Comparison of ENCODE assay signal across 11 cellular contexts in the genomic region with DNA sequence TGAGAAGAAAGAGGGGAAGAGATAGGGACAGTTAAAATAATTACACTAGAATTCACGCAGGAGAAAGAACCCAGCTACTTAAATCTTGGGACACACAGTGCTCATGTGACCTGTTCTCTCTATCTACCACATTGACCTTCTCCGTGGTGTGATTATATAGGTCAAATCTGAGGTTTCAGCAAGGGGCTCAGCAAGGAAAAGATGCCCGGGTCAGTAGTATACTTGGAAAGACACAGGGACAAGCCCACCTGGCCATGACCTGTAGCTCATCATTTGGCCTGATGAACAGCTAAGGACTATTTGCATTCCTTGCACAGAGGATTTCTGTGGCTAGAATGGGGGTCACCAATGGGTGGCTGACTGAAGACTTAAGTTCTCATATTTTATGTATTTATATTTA.
DNase-seq lines count a peak whose midpoint lies in the region; ATAC-seq and TF ChIP-seq lines count a peak whose summit lies in the region.
"Had no signal": no experiment of that assay in that cellular context is flagged by ENCODE, and none has a peak within 500 bp of the region (broad histone marks: within the 10 kb centered on the region; RNA-seq: fewer than 3 reads in every experiment).

No MANE protein-coding gene starts in this region.

- no peak overlapping the region for H3K56ac ChIP-seq in mesendoderm (ENCODE audit: low read length)

- H3K4me1 ChIP-seq in mammary epithelial cell (ENCODE audit: insufficient read depth, low read length) (peaks cover 20% of the 10 kb centered on the region), smooth muscle cell (ENCODE audit: low read depth) (peaks cover 7% of the 10 kb centered on the region), mesendoderm (ENCODE audit: control insufficient read depth, low read depth, low read length) (no peaks in the 10 kb centered on the region)

- H3K79me2 ChIP-seq in mammary epithelial cell (ENCODE audit: insufficient read depth, low read length) (no peaks in the 10 kb centered on the region), smooth muscle cell (ENCODE audit: low read depth) (no peaks in the 10 kb centered on the region), mesendoderm (ENCODE audit: control insufficient read depth, insufficient read depth, low read length) (no peaks in the 10 kb centered on the region)

- H3F3A ChIP-seq in smooth muscle cell (ENCODE audit: low read depth) = peaks cover 6% of the 10 kb centered on the region

- no peak overlapping the region for H3K4me3 ChIP-seq in mammary epithelial cell (replicated peaks in 1 of 3; ENCODE audit: insufficient read depth in 1 of 3, low read depth in 2 of 3, low read length in 3 of 3)
- no peak overlapping the region for H3K4me3 ChIP-seq in smooth muscle cell
- no peak overlapping the region for H3K4me3 ChIP-seq in mesendoderm (ENCODE audit: low read length)
- H3K4me3 ChIP-seq: right atrium auricular region had no signal

- 93% methylated on average over 3 of the region's 3 CpGs for WGBS in mammary epithelial cell (ENCODE audit: low coverage, missing lambda C conversion rate)
- WGBS in smooth muscle cell (ENCODE audit: low lambda C conversion rate) = 94% methylated on average over 3 of the region's 3 CpGs
- WGBS in mesendoderm (ENCODE audit: extremely low coverage, insufficient coverage, low lambda C conversion rate) = no CpG with 5 or more reads among the region's 3 CpGs

- no peak overlapping the region for H2BK120ac ChIP-seq in mesendoderm (ENCODE audit: low read depth, low read length)

- no peak overlapping the region for H2AFZ ChIP-seq in mammary epithelial cell (ENCODE audit: low read depth, low read length)
- no peak overlapping the region for H2AFZ ChIP-seq in smooth muscle cell (ENCODE audit: low read depth)

- no peak overlapping the region for H2BK15ac ChIP-seq in mesendoderm (replicated peaks; ENCODE audit: low read depth)

- H3K9me3 ChIP-seq in mammary epithelial cell (replicated peaks; ENCODE audit: insufficient read depth, low read length) (no peaks in the 10 kb centered on the region), smooth muscle cell (replicated peaks; ENCODE audit: low read depth) (no peaks in the 10 kb centered on the region)
- H3K9me3 ChIP-seq: right atrium auricular region had no signal

- H3K27me3 ChIP-seq in mammary epithelial cell (ENCODE audit: insufficient read depth, low read length) (no peaks in the 10 kb centered on the region), smooth muscle cell (ENCODE audit: low read depth) (no peaks in the 10 kb centered on the region), mesendoderm (ENCODE audit: insufficient read depth, low read length, poor library complexity) (no peaks in the 10 kb centered on the region)
- H3K27me3 ChIP-seq: right atrium auricular region had no signal

- no peak overlapping the region for H3K18ac ChIP-seq in mesendoderm (ENCODE audit: low read length)

- TF ChIP-seq CTCF in mammary epithelial cell (conservative IDR thresholded peaks at IDR 0.05 in 1 of 2, IDR thresholded peaks at IDR 0.05 in 1 of 2; ENCODE audit: extremely low read depth in 1 of 2, insufficient read depth in 1 of 2, low read depth in 1 of 2, low read length in 2 of 2) = no peak
- no peak for TF ChIP-seq CTCF in smooth muscle cell (IDR thresholded peaks at IDR 0.05; ENCODE audit: borderline replicate concordance, insufficient read depth, poor library complexity, severe bottlenecking)
- TF ChIP-seq CTCF in GM20000 (IDR thresholded peaks at IDR 0.05; ENCODE audit: extremely low read depth, missing control alignments) = no peak

- H3K4me2 ChIP-seq in mammary epithelial cell (ENCODE audit: insufficient read depth, low read depth, low read length) (peak overlapping the region; percentile 75), smooth muscle cell (peak overlapping the region; percentile 80), mesendoderm (ENCODE audit: low read length) (no peak overlapping the region)

- dilution Hi-C loops in mammary epithelial cell (cut with HindIII; ENCODE audit: low sequenced_read_pairs) = no loop called here

- H4K8ac ChIP-seq in mesendoderm (ENCODE audit: low read depth, low read length) = no peak overlapping the region

- H2AK5ac ChIP-seq in mesendoderm (ENCODE audit: low read length) = no peak overlapping the region

- no peak overlapping the region for H3K9ac ChIP-seq in mammary epithelial cell (ENCODE audit: insufficient read depth, low read length)
- H3K9ac ChIP-seq in smooth muscle cell (ENCODE audit: low read depth) = no peak overlapping the region
- no peak overlapping the region for H3K9ac ChIP-seq in mesendoderm (ENCODE audit: low read length)

- in situ Hi-C loops in mammary epithelial cell (cut with MboI; ENCODE audit: low sequenced_read_pairs in 2 of 2) = no loop called here

- CTCF ChIA-PET in mammary epithelial cell (lab: Charles Lee; ENCODE audit: low non-redundant PET) = no interaction called here

- no peak overlapping the region for H4K5ac ChIP-seq in mesendoderm (ENCODE audit: low read length)

- H4K20me1 ChIP-seq in mammary epithelial cell (ENCODE audit: insufficient read depth, low read length) (no peaks in the 10 kb centered on the region), smooth muscle cell (ENCODE audit: low read depth) (no peaks in the 10 kb centered on the region)

- H3K36me3 ChIP-seq in mammary epithelial cell (ENCODE audit: insufficient read depth, low read length) (no peaks in the 10 kb centered on the region), smooth muscle cell (ENCODE audit: low read depth) (no peaks in the 10 kb centered on the region), mesendoderm (ENCODE audit: control insufficient read depth, insufficient read depth, low read length) (no peaks in the 10 kb centered on the region)
- H3K36me3 ChIP-seq: right atrium auricular region, WERI-Rb-1 had no signal

- H3K79me1 ChIP-seq in mesendoderm (ENCODE audit: low read length) = no peaks in the 10 kb centered on the region

- no peak overlapping the region for H3K23ac ChIP-seq in mesendoderm (ENCODE audit: low read length)

- no peak overlapping the region for H3K4ac ChIP-seq in mesendoderm (ENCODE audit: low read depth, low read length)

- DNase-seq in mammary epithelial cell (no peak), smooth muscle cell (lab: John Stamatoyannopoulos, UW; ENCODE audit: unreplicated experiment) (no peak), NCI-H1930 (lab: John Stamatoyannopoulos, UW) (no peak), GM20000 (ENCODE audit: low spot score) (no peak), mesendoderm (no peak)
- DNase-seq: activated effector memory CD4-positive, alpha-beta T cell treated with Interleukin-2 at 50 U/mL for 16 hours; KBM-7; WERI-Rb-1 had no signal

- BruUV-seq in mammary epithelial cell (replicated peaks; lab: Mats Ljungman, UMichigan) = no TSS peak

- H2BK5ac ChIP-seq in mesendoderm (ENCODE audit: low read length) = no peak overlapping the region

- ATAC-seq in GM21717 (IDR thresholded peaks at IDR 0.05; ENCODE audit: unreplicated experiment) (peak; percentile 9), HG03439 (IDR thresholded peaks at IDR 0.05; ENCODE audit: unreplicated experiment) (peak; percentile 17)

- no peak overlapping the region for H3K27ac ChIP-seq in mammary epithelial cell (ENCODE audit: insufficient read depth, low read depth, low read length)
- peak overlapping the region; percentile 95 for H3K27ac ChIP-seq in smooth muscle cell (ENCODE audit: low read depth)
- H3K27ac ChIP-seq in mesendoderm (ENCODE audit: low read depth, low read length) = no peak overlapping the region
- H3K27ac ChIP-seq: WERI-Rb-1 had no signal

- intact Hi-C loops in mammary epithelial cell (cut with micrococcal nuclease) = no loop called here
